In the genomic region with DNA sequence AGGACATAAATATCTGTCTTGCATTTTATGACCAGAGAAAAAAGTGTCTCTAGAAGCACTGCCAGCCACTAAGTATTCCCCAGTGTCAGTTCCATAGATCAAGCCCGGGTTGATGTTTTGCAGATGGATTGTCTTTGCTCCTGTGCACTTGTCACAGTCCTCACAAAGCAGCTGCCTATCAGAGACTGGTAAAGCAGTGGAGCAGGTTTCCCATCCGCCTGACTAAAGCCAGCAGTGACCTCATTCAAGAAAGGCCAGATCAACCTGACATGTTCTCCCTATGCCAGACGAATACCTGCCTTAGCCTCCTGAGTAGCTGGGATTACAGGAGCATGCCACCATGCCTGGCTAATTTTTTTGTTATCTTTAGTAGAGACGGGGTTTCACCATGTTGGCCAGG, we compare ENCODE assay signal across 15 cellular contexts.
"Had no signal": no experiment of that assay in that cellular context is flagged by ENCODE, and none has a peak within 500 bp of the region (broad histone marks: within the 10 kb centered on the region; RNA-seq: fewer than 3 reads in every experiment).

No MANE protein-coding gene starts in this region.

- H3K4me3 Mint-ChIP-seq: natural killer cell, neural crest cell had no signal

- H3K9me3 Mint-ChIP-seq: natural killer cell, neural crest cell had no signal

- H3K27ac Mint-ChIP-seq: natural killer cell had no signal

- H3K36me3 ChIP-seq: suprapubic skin, thyroid gland had no signal

- H3K27me3 ChIP-seq: suprapubic skin, thyroid gland had no signal

- H3K4me1 Mint-ChIP-seq: natural killer cell, neural crest cell had no signal

- DNase-seq: effector memory CD4-positive, alpha-beta T cell; foreskin melanocyte; head of caudate nucleus; hippocampal formation; kidney glomerular epithelial cell; natural killer cell; posterior cingulate gyrus; right cardiac atrium; small intestine; stimulated activated CD4-positive, alpha-beta T cell treated with anti-CD3 and anti-CD28 coated beads, Interleukin-2, amount 100 ng/mL, for 48 hours; stimulated activated naive CD8-positive, alpha-beta T cell treated with anti-CD3 and anti-CD28 coated beads, Interleukin-15, Interleukin-2, amounts not matched to agents 100 U/mL and 50 U/mL, for 24 hours; thyroid gland had no signal

- H3K36me3 Mint-ChIP-seq: natural killer cell had no signal

- H3K4me3 ChIP-seq: suprapubic skin, thyroid gland had no signal

- H3K27ac ChIP-seq: epithelial cell of prostate, suprapubic skin, thyroid gland had no signal

- H3K9me3 ChIP-seq: suprapubic skin, thyroid gland had no signal

- H3K4me1 ChIP-seq: thyroid gland had no signal
